ENCODE assay signal across 1 cellular context in the genomic region with DNA sequence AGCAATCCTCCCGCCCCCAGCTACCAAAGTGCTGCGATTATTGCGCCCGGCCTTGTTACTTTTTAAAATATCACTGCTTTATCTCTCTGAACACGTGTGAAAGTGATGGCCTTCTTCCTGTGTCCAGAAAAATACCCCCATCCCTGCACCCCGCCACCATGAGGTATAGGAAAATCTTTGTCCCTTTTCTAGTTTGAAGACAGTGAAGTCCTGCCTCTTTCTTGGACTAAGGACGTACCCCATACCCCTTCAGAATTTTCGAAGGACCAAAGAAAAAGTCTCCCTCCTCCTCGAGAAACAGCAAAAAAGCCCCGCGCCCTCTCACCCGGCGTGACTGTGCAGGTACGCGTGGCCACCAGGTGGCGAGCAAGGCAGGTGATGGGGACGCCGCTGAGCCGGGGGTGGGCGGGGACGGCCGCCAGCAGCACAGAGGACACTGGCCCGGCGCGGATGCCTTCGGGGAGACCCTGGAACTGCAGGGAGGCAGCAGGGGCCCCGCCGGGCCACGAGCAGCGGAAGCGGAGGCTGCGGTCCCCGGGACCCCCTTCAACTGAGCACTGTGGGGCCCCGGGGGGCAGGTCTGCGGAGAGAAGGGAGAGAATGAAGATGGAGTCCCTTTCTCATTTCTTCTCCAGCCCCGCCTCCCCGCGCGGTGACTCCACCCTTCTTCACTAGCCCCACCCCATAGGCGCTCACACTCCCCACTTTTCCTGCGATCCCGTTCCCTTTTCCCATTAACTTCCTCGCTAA.
TF ChIP-seq lines count a peak whose summit lies in the region.

No MANE protein-coding gene starts in this region.

TF ChIP-seq in K562, 482 proteins besides CTCF, POLR2A, EP300 and RAD21 (continued from another document and continues in another):
- TF ChIP-seq, protein P1, sequence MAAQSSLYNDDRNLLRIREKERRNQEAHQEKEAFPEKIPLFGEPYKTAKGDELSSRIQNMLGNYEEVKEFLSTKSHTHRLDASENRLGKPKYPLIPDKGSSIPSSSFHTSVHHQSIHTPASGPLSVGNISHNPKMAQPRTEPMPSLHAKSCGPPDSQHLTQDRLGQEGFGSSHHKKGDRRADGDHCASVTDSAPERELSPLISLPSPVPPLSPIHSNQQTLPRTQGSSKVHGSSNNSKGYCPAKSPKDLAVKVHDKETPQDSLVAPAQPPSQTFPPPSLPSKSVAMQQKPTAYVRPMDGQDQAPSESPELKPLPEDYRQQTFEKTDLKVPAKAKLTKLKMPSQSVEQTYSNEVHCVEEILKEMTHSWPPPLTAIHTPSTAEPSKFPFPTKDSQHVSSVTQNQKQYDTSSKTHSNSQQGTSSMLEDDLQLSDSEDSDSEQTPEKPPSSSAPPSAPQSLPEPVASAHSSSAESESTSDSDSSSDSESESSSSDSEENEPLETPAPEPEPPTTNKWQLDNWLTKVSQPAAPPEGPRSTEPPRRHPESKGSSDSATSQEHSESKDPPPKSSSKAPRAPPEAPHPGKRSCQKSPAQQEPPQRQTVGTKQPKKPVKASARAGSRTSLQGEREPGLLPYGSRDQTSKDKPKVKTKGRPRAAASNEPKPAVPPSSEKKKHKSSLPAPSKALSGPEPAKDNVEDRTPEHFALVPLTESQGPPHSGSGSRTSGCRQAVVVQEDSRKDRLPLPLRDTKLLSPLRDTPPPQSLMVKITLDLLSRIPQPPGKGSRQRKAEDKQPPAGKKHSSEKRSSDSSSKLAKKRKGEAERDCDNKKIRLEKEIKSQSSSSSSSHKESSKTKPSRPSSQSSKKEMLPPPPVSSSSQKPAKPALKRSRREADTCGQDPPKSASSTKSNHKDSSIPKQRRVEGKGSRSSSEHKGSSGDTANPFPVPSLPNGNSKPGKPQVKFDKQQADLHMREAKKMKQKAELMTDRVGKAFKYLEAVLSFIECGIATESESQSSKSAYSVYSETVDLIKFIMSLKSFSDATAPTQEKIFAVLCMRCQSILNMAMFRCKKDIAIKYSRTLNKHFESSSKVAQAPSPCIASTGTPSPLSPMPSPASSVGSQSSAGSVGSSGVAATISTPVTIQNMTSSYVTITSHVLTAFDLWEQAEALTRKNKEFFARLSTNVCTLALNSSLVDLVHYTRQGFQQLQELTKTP (IDR thresholded peaks at IDR 0.05; ENCODE audit: low read depth in 1 of 2, partially characterized antibody in 2 of 2) = no peak
- no peak for TF ChIP-seq ZNF324 (CRISPR knock-in tag; IDR thresholded peaks at IDR 0.05)
- TF ChIP-seq ZNF174 (CRISPR knock-in tag; IDR thresholded peaks at IDR 0.05) = no peak
- TF ChIP-seq NFE2L1 (tag; IDR thresholded peaks at IDR 0.05; ENCODE audit: borderline replicate concordance, low read depth) = no peak
- no peak for TF ChIP-seq XRCC5 (IDR thresholded peaks at IDR 0.05; ENCODE audit: low read depth, low read length)
- TF ChIP-seq CBX1 (IDR thresholded peaks at IDR 0.05; ENCODE audit: low read depth) = no peak
- no peak for TF ChIP-seq SMARCC2 (IDR thresholded peaks at IDR 0.05; ENCODE audit: low read depth)
- no peak for TF ChIP-seq DIDO1 (tag; IDR thresholded peaks at IDR 0.05; ENCODE audit: low read depth)
- no peak for TF ChIP-seq CBX8 (IDR thresholded peaks at IDR 0.05; ENCODE audit: borderline replicate concordance, extremely low read depth, low read depth, low read length, poor library complexity, severe bottlenecking)
- TF ChIP-seq, protein P2, sequence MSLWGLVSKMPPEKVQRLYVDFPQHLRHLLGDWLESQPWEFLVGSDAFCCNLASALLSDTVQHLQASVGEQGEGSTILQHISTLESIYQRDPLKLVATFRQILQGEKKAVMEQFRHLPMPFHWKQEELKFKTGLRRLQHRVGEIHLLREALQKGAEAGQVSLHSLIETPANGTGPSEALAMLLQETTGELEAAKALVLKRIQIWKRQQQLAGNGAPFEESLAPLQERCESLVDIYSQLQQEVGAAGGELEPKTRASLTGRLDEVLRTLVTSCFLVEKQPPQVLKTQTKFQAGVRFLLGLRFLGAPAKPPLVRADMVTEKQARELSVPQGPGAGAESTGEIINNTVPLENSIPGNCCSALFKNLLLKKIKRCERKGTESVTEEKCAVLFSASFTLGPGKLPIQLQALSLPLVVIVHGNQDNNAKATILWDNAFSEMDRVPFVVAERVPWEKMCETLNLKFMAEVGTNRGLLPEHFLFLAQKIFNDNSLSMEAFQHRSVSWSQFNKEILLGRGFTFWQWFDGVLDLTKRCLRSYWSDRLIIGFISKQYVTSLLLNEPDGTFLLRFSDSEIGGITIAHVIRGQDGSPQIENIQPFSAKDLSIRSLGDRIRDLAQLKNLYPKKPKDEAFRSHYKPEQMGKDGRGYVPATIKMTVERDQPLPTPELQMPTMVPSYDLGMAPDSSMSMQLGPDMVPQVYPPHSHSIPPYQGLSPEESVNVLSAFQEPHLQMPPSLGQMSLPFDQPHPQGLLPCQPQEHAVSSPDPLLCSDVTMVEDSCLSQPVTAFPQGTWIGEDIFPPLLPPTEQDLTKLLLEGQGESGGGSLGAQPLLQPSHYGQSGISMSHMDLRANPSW (CRISPR knock-in tag; IDR thresholded peaks at IDR 0.05) = 0 out of 2 replicates have a peak, but pooled peaks have one; percentile 16
- TF ChIP-seq ZNF316 (IDR thresholded peaks at IDR 0.05) = 0 out of 2 replicates have a peak, but pooled peaks have one; percentile 3
- TF ChIP-seq ZFX (CRISPR knock-in tag; IDR thresholded peaks at IDR 0.05) = no peak; the same call in 1 of the 2 replicates
- peak; percentile 52; the same call in 1 of the 2 replicates for TF ChIP-seq TARDBP (IDR thresholded peaks at IDR 0.05)
- TF ChIP-seq, protein P3, sequence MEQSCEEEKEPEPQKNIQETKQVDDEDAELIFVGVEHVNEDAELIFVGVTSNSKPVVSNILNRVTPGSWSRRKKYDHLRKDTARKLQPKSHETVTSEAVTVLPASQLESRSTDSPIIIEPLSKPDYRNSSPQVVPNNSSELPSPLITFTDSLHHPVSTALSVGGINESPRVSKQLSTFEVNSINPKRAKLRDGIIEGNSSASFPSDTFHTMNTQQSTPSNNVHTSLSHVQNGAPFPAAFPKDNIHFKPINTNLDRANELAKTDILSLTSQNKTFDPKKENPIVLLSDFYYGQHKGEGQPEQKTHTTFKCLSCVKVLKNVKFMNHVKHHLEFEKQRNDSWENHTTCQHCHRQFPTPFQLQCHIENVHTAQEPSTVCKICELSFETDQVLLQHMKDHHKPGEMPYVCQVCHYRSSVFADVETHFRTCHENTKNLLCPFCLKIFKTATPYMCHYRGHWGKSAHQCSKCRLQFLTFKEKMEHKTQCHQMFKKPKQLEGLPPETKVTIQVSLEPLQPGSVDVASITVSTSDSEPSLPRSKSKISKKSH (CRISPR knock-in tag; IDR thresholded peaks at IDR 0.05) = no peak
- TF ChIP-seq ARID2 (IDR thresholded peaks at IDR 0.05) = peak; percentile 64
- TF ChIP-seq NCOA4 (IDR thresholded peaks at IDR 0.05; ENCODE audit: partially characterized antibody) = no peak
- no peak for TF ChIP-seq ZNF140 (CRISPR knock-in tag; IDR thresholded peaks at IDR 0.05)
- TF ChIP-seq FOXP1 (CRISPR knock-in tag; IDR thresholded peaks at IDR 0.05) = peak; percentile 64; the same call in 1 of the 2 replicates
- no peak for TF ChIP-seq OTX1 (CRISPR knock-in tag; IDR thresholded peaks at IDR 0.05)
- TF ChIP-seq, protein P4, sequence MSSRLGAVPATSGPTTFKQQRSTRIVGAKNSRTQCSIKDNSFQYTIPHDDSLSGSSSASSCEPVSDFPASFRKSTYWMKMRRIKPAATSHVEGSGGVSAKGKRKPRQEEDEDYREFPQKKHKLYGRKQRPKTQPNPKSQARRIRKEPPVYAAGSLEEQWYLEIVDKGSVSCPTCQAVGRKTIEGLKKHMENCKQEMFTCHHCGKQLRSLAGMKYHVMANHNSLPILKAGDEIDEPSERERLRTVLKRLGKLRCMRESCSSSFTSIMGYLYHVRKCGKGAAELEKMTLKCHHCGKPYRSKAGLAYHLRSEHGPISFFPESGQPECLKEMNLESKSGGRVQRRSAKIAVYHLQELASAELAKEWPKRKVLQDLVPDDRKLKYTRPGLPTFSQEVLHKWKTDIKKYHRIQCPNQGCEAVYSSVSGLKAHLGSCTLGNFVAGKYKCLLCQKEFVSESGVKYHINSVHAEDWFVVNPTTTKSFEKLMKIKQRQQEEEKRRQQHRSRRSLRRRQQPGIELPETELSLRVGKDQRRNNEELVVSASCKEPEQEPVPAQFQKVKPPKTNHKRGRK (tag; IDR thresholded peaks at IDR 0.05) = no peak
- no peak for TF ChIP-seq ZNF507 (tag; conservative IDR thresholded peaks at IDR 0.05)
- TF ChIP-seq ZNF133 (CRISPR knock-in tag; IDR thresholded peaks at IDR 0.05) = no peak
- no peak for TF ChIP-seq PRPF4 (IDR thresholded peaks at IDR 0.05; ENCODE audit: insufficient read depth, low read depth, low read length, poor library complexity, severe bottlenecking)
- TF ChIP-seq CHD4 (IDR thresholded peaks at IDR 0.05; ENCODE audit: insufficient read depth, insufficient replicate concordance, low read depth, low read length, poor library complexity, severe bottlenecking) = no peak
- TF ChIP-seq NR2F6 (CRISPR knock-in tag; IDR thresholded peaks at IDR 0.05) = no peak
- no peak for TF ChIP-seq ELF4 (CRISPR knock-in tag; IDR thresholded peaks at IDR 0.05)
- TF ChIP-seq SMARCB1 (IDR thresholded peaks at IDR 0.05; ENCODE audit: insufficient read length, low read depth) = no peak
- TF ChIP-seq L3MBTL2 (IDR thresholded peaks at IDR 0.05) = peak; percentile 94
- TF ChIP-seq, protein P5, sequence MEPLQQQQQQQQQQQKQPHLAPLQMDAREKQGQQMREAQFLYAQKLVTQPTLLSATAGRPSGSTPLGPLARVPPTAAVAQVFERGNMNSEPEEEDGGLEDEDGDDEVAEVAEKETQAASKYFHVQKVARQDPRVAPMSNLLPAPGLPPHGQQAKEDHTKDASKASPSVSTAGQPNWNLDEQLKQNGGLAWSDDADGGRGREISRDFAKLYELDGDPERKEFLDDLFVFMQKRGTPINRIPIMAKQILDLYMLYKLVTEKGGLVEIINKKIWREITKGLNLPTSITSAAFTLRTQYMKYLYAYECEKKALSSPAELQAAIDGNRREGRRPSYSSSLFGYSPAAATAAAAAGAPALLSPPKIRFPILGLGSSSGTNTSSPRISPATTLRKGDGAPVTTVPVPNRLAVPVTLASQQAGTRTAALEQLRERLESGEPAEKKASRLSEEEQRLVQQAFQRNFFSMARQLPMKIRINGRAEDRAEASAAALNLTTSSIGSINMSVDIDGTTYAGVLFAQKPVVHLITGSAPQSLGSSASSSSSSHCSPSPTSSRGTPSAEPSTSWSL (CRISPR knock-in tag; IDR thresholded peaks at IDR 0.05; ENCODE audit: borderline replicate concordance) = no peak
- TF ChIP-seq CBX5 (IDR thresholded peaks at IDR 0.05; ENCODE audit: borderline replicate concordance, low read depth) = no peak
- no peak for TF ChIP-seq RBM22 (IDR thresholded peaks at IDR 0.05; ENCODE audit: low read depth, low read length, poor library complexity, severe bottlenecking)
- TF ChIP-seq PCBP2 (IDR thresholded peaks at IDR 0.05; ENCODE audit: low read depth, low read length, poor library complexity, severe bottlenecking) = no peak
- no peak for TF ChIP-seq ZNF764 (CRISPR knock-in tag; IDR thresholded peaks at IDR 0.05; ENCODE audit: low read depth)
- no peak for TF ChIP-seq HNRNPK (IDR thresholded peaks at IDR 0.05; ENCODE audit: low read depth, low read length, poor library complexity, severe bottlenecking)
- TF ChIP-seq, protein P6, sequence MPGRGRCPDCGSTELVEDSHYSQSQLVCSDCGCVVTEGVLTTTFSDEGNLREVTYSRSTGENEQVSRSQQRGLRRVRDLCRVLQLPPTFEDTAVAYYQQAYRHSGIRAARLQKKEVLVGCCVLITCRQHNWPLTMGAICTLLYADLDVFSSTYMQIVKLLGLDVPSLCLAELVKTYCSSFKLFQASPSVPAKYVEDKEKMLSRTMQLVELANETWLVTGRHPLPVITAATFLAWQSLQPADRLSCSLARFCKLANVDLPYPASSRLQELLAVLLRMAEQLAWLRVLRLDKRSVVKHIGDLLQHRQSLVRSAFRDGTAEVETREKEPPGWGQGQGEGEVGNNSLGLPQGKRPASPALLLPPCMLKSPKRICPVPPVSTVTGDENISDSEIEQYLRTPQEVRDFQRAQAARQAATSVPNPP (IDR thresholded peaks at IDR 0.05; ENCODE audit: borderline replicate concordance, insufficient read depth, insufficient read length) = no peak
- no peak for TF ChIP-seq ZNF212 (CRISPR knock-in tag; IDR thresholded peaks at IDR 0.05)
- no peak for TF ChIP-seq TCFL5 (CRISPR knock-in tag; conservative IDR thresholded peaks at IDR 0.05)
- TF ChIP-seq GABPB2 (CRISPR knock-in tag; conservative IDR thresholded peaks at IDR 0.05) = no peak
- TF ChIP-seq ZNF785 (CRISPR knock-in tag; IDR thresholded peaks at IDR 0.05) = no peak
- TF ChIP-seq PHB2 (IDR thresholded peaks at IDR 0.05; ENCODE audit: low read depth) = no peak
- 0 out of 2 replicates have a peak, but pooled peaks have one; percentile 22 for TF ChIP-seq ZNF384 (IDR thresholded peaks at IDR 0.05; ENCODE audit: low read depth, low read length)
- TF ChIP-seq, protein P7, sequence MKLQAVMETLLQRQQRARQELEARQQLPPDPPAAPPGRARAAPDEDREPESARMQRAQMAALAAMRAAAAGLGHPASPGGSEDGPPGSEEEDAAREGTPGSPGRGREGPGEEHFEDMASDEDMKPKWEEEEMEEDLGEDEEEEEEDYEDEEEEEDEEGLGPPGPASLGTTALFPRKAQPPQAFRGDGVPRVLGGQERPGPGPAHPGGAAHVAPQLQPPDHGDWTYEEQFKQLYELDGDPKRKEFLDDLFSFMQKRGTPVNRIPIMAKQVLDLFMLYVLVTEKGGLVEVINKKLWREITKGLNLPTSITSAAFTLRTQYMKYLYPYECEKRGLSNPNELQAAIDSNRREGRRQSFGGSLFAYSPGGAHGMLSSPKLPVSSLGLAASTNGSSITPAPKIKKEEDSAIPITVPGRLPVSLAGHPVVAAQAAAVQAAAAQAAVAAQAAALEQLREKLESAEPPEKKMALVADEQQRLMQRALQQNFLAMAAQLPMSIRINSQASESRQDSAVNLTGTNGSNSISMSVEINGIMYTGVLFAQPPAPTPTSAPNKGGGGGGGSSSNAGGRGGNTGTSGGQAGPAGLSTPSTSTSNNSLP (IDR thresholded peaks at IDR 0.05; ENCODE audit: borderline replicate concordance, low read depth, low read length) = no peak
- no peak for TF ChIP-seq SRSF3 (IDR thresholded peaks at IDR 0.05; ENCODE audit: insufficient read depth, low read length)
- TF ChIP-seq TCF3 (CRISPR knock-in tag; IDR thresholded peaks at IDR 0.05) = peak; percentile 44; the same call in 1 of the 2 replicates
- TF ChIP-seq NBN (IDR thresholded peaks at IDR 0.05; ENCODE audit: low read depth) = peak; percentile 54; the same call in 1 of the 2 replicates
- TF ChIP-seq ZNF717 (CRISPR knock-in tag; IDR thresholded peaks at IDR 0.05) = no peak
- TF ChIP-seq SIRT6 (IDR thresholded peaks at IDR 0.05; ENCODE audit: low read depth, low read length) = no peak
- no peak for TF ChIP-seq SP2 (IDR thresholded peaks at IDR 0.05; ENCODE audit: extremely low read depth, low read depth, low read length, poor library complexity, severe bottlenecking)
- TF ChIP-seq ELF2 (CRISPR knock-in tag; IDR thresholded peaks at IDR 0.05) = no peak
- TF ChIP-seq, protein P8, sequence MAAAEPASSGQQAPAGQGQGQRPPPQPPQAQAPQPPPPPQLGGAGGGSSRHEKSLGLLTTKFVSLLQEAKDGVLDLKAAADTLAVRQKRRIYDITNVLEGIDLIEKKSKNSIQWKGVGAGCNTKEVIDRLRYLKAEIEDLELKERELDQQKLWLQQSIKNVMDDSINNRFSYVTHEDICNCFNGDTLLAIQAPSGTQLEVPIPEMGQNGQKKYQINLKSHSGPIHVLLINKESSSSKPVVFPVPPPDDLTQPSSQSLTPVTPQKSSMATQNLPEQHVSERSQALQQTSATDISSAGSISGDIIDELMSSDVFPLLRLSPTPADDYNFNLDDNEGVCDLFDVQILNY (CRISPR knock-in tag; IDR thresholded peaks at IDR 0.05) = no peak
- TF ChIP-seq ZNF76 (CRISPR knock-in tag; IDR thresholded peaks at IDR 0.05; ENCODE audit: borderline replicate concordance) = no peak
- TF ChIP-seq CCAR2 (IDR thresholded peaks at IDR 0.05; ENCODE audit: low read depth, low read length) = no peak
- TF ChIP-seq ZKSCAN3 (CRISPR knock-in tag; IDR thresholded peaks at IDR 0.05) = no peak
- TF ChIP-seq SRSF1 (IDR thresholded peaks at IDR 0.05; ENCODE audit: low read depth, low read length) = no peak
